Comparison of ENCODE assay signal across 34 cellular contexts in the genomic region with DNA sequence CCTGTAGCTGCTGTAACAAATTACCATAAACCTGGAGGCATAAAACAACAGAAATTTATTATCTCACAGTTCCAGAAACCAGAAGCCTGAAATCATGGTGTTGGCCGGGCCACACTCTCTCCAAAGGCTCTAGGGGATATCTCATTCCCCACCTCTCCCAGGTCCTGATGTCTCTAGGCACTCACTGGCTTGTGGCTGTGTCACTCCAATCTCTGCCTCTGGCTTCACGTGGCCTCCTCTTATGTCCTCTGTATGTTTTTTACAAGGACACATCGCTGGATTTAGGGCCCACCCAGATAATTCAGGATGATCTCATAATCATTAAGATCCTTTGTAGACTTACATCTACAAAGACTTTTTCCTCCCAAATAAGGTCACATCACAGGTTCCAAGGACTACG.
"Had no signal": no experiment of that assay in that cellular context is flagged by ENCODE, and none has a peak within 500 bp of the region (broad histone marks: within the 10 kb centered on the region; RNA-seq: fewer than 3 reads in every experiment).

No MANE protein-coding gene starts in this region.

- H3K9me3 ChIP-seq: ascending aorta, breast epithelium, esophagus muscularis mucosa, gastrocnemius medialis, heart left ventricle had no signal

- H3K27ac Mint-ChIP-seq: activated CD8-positive, alpha-beta T cell treated with anti-CD3 and anti-CD28 coated beads for 36 hours; activated naive CD4-positive, alpha-beta T cell treated with anti-CD3 and anti-CD28 coated beads, Interleukin-2, amount 10 ng/mL, durations not matched to agents 7 days and 5 days; activated naive CD4-positive, alpha-beta T cell treated with anti-CD3 and anti-CD28 coated beads, Interleukin-2, amount 50 U/mL, for 72 hours; activated naive CD8-positive, alpha-beta T cell treated with anti-CD3 and anti-CD28 coated beads, Interleukin-2, amount 10 ng/mL, durations not matched to agents 7 days and 5 days; activated T-helper 1 cell treated with anti-CD3 and anti-CD28 coated beads, Interleukin-12 subunit alpha, Interleukin-12 subunit beta, Interleukin-2, Interleukin-4 antibody, amounts not matched to agents 30 ng/mL and 10 ng/mL and 1 ng/mL, durations not matched to agents 14 hours and 24 hours and 36 hours; brain; dendritic cell treated with granulocyte-macrophage colony-stimulating factor and Interleukin-4, amounts not matched to agents 40 ng/mL and 50 ng/mL, for 4 days; endodermal cell; T-helper 17 cell; T-helper 2 cell treated with Interferon-gamma antibody and Interleukin-4, amounts not matched to agents 5 μg/mL and 100 μg/mL, for 36 hours had no signal

- ATAC-seq: activated CD8-positive, alpha-beta T cell treated with anti-CD3 and anti-CD28 coated beads for 36 hours; activated naive CD4-positive, alpha-beta T cell treated with anti-CD3 and anti-CD28 coated beads, Interleukin-2, amount 50 U/mL, for 72 hours; foreskin keratinocyte; gastrocnemius medialis; heart left ventricle; T-helper 17 cell had no signal

- DNase-seq: activated CD4-positive, alpha-beta T cell treated with anti-CD3 and anti-CD28 coated beads for 4 hours; activated CD4-positive, alpha-beta T cell treated with anti-CD3 and anti-CD28 coated beads, Interleukin-2, amount 50 U/mL, for 1 hour; activated CD4-positive, alpha-beta T cell treated with anti-CD3 and anti-CD28 coated beads, Interleukin-2, amount 50 U/mL, for 48 hours; activated CD4-positive, CD25-positive, alpha-beta regulatory T cell; activated CD4-positive, CD25-positive, alpha-beta regulatory T cell treated with anti-CD3 and anti-CD28 coated beads, Interleukin-2, amount 50 U/mL, for 72 hours; activated CD8-positive, alpha-beta memory T cell treated with anti-CD3 and anti-CD28 coated beads for 24 hours; activated CD8-positive, alpha-beta T cell treated with anti-CD3 and anti-CD28 coated beads for 36 hours; activated gamma-delta T cell; activated naive CD4-positive, alpha-beta T cell; activated naive CD4-positive, alpha-beta T cell treated with anti-CD3 and anti-CD28 coated beads, Interleukin-2, amount 10 ng/mL, durations not matched to agents 7 days and 5 days; activated naive CD8-positive, alpha-beta T cell treated with anti-CD3 and anti-CD28 coated beads, Interleukin-2, amount 10 ng/mL, durations not matched to agents 7 days and 5 days; activated T-cell treated with anti-CD3 and anti-CD28 coated beads, Interleukin-2, amount 50 U/mL, for 1 hour; activated T-cell treated with anti-CD3 and anti-CD28 coated beads, Interleukin-2, amount 50 U/mL, for 48 hours; dorsolateral prefrontal cortex; effector memory CD4-positive, alpha-beta T cell; endodermal cell; foreskin keratinocyte; gastrocnemius medialis; glutamatergic neuron; heart left ventricle; hypothalamus; T-helper 17 cell; T1000 had no signal

- H3K4me3 ChIP-seq: ascending aorta, breast epithelium, cardiac muscle cell, coronary artery, dorsolateral prefrontal cortex, esophagus muscularis mucosa, gastrocnemius medialis, heart left ventricle had no signal

- H3K27me3 Mint-ChIP-seq: activated CD8-positive, alpha-beta T cell treated with anti-CD3 and anti-CD28 coated beads for 36 hours; activated naive CD4-positive, alpha-beta T cell treated with anti-CD3 and anti-CD28 coated beads, Interleukin-2, amount 10 ng/mL, durations not matched to agents 7 days and 5 days; activated naive CD8-positive, alpha-beta T cell treated with anti-CD3 and anti-CD28 coated beads, Interleukin-2, amount 10 ng/mL, durations not matched to agents 7 days and 5 days; brain; central memory CD8-positive, alpha-beta T cell; dendritic cell treated with granulocyte-macrophage colony-stimulating factor and Interleukin-4, amounts not matched to agents 40 ng/mL and 50 ng/mL, for 4 days; T-helper 17 cell had no signal

- H3K27me3 ChIP-seq: ascending aorta, breast epithelium, cardiac muscle cell, dorsolateral prefrontal cortex, esophagus muscularis mucosa, foreskin keratinocyte, gastrocnemius medialis, heart left ventricle had no signal

- H3K9me3 Mint-ChIP-seq: activated CD8-positive, alpha-beta T cell treated with anti-CD3 and anti-CD28 coated beads for 36 hours; activated naive CD4-positive, alpha-beta T cell treated with anti-CD3 and anti-CD28 coated beads, Interleukin-2, amount 10 ng/mL, durations not matched to agents 7 days and 5 days; activated naive CD4-positive, alpha-beta T cell treated with anti-CD3 and anti-CD28 coated beads, Interleukin-2, amount 50 U/mL, for 72 hours; activated naive CD8-positive, alpha-beta T cell treated with anti-CD3 and anti-CD28 coated beads, Interleukin-2, amount 10 ng/mL, durations not matched to agents 7 days and 5 days; activated T-helper 1 cell treated with anti-CD3 and anti-CD28 coated beads, Interleukin-12 subunit alpha, Interleukin-12 subunit beta, Interleukin-2, Interleukin-4 antibody, amounts not matched to agents 30 ng/mL and 10 ng/mL and 1 ng/mL, durations not matched to agents 14 hours and 24 hours and 36 hours; brain; central memory CD8-positive, alpha-beta T cell; dendritic cell treated with granulocyte-macrophage colony-stimulating factor and Interleukin-4, amounts not matched to agents 40 ng/mL and 50 ng/mL, for 4 days; endodermal cell; T-helper 2 cell treated with Interferon-gamma antibody and Interleukin-4, amounts not matched to agents 5 μg/mL and 100 μg/mL, for 36 hours had no signal

- H3K36me3 Mint-ChIP-seq: activated naive CD4-positive, alpha-beta T cell treated with anti-CD3 and anti-CD28 coated beads, Interleukin-2, amount 50 U/mL, for 72 hours had no signal

- H3K36me3 ChIP-seq: ascending aorta, breast epithelium, cardiac muscle cell, gastrocnemius medialis, heart left ventricle had no signal

- H3K4me1 ChIP-seq: breast epithelium, foreskin keratinocyte had no signal

- H3K27ac ChIP-seq: ascending aorta, breast epithelium, cardiac muscle cell, coronary artery, dorsolateral prefrontal cortex, esophagus muscularis mucosa, foreskin keratinocyte, gastrocnemius medialis, heart left ventricle had no signal

- H3K4me3 Mint-ChIP-seq: activated CD8-positive, alpha-beta T cell treated with anti-CD3 and anti-CD28 coated beads for 36 hours; activated naive CD4-positive, alpha-beta T cell treated with anti-CD3 and anti-CD28 coated beads, Interleukin-2, amount 10 ng/mL, durations not matched to agents 7 days and 5 days; activated naive CD8-positive, alpha-beta T cell treated with anti-CD3 and anti-CD28 coated beads, Interleukin-2, amount 10 ng/mL, durations not matched to agents 7 days and 5 days; activated T-helper 1 cell treated with anti-CD3 and anti-CD28 coated beads, Interleukin-12 subunit alpha, Interleukin-12 subunit beta, Interleukin-2, Interleukin-4 antibody, amounts not matched to agents 30 ng/mL and 10 ng/mL and 1 ng/mL, durations not matched to agents 14 hours and 24 hours and 36 hours; brain; central memory CD8-positive, alpha-beta T cell; dendritic cell treated with granulocyte-macrophage colony-stimulating factor and Interleukin-4, amounts not matched to agents 40 ng/mL and 50 ng/mL, for 4 days; endodermal cell; T-helper 17 cell; T-helper 2 cell treated with Interferon-gamma antibody and Interleukin-4, amounts not matched to agents 5 μg/mL and 100 μg/mL, for 36 hours had no signal
